Comparison of ENCODE assay signal across 19 cellular contexts in genomic region chr11:68650801-68651200, GRCh38. TPM values are rescaled to one million over a fixed set of nuclear protein-coding genes. Genes with fewer than 3 reads are reported as not detected.
A peak's percentile ranks its signal among the peaks of the same experiment; 100 is the strongest.
DNase-seq lines count a peak whose midpoint lies in the region; FAIRE-seq and TF ChIP-seq lines count a peak whose summit lies in the region.
"Had no signal": no experiment of that assay in that cellular context is flagged by ENCODE, and none has a peak within 500 bp of the region (broad histone marks: within the 10 kb centered on the region; RNA-seq: fewer than 3 reads in every experiment).

No MANE protein-coding gene starts in this region.

- H2BK120ac ChIP-seq in H1 (replicated peaks; ENCODE audit: low read depth, low read length) (no peak overlapping the region), neuronal stem cell (ENCODE audit: low read depth, low read length) (no peak overlapping the region)

- CTCF ChIA-PET in mammary epithelial cell (lab: Charles Lee; ENCODE audit: low non-redundant PET) (no interaction called here), H1 (lab: Charles Lee; ENCODE audit: partially characterized antibody) (interaction anchor here (0.6 to 1.6 kb wide), 5 partner anchors 14 to 218 kb away, joined by 3 to 4 read pairs (median 3); no protein-coding TSS in a partner anchor)

- H3K79me2 ChIP-seq in mammary epithelial cell (ENCODE audit: insufficient read depth, low read length) (no peaks in the 10 kb centered on the region), H1 (ENCODE audit: control insufficient read depth in 1 of 2, insufficient read depth in 2 of 2, low read length in 2 of 2) (no peaks in the 10 kb centered on the region)

- H3K27me3 ChIP-seq in breast epithelium (peaks cover 0 to 4% of the 10 kb centered on the region in 2 donors), mammary epithelial cell (ENCODE audit: insufficient read depth, low read length) (peaks cover 3% of the 10 kb centered on the region), H1 (replicated peaks in 1 of 4; ENCODE audit: control insufficient read depth in 3 of 4, extremely low read depth in 1 of 4, insufficient read depth in 3 of 4, low read length in 3 of 4) (no peaks in the 10 kb centered on the region), neuronal stem cell (ENCODE audit: control insufficient read depth in 3 of 3, insufficient read depth in 3 of 3, low read depth in 1 of 3, low read length in 3 of 3) (peaks cover 0 to 6% (median 0%) of the 10 kb centered on the region in 3 experiments)

- H3K79me1 ChIP-seq in H1 (ENCODE audit: low read depth, low read length): no peaks in the 10 kb centered on the region
- H3K79me1 ChIP-seq in neuronal stem cell (ENCODE audit: low read depth, low read length): no peaks in the 10 kb centered on the region

- no TSS peak for BruUV-seq in mammary epithelial cell (replicated peaks; lab: Mats Ljungman, UMichigan)

- no peak overlapping the region for H2BK12ac ChIP-seq in H1 (ENCODE audit: low read depth, low read length)
- H2BK12ac ChIP-seq in neuronal stem cell (ENCODE audit: low read length): no peak overlapping the region

- H3K27ac ChIP-seq in breast epithelium (peak overlapping the region; percentile 84 to 90), mammary epithelial cell (ENCODE audit: insufficient read depth, low read depth, low read length) (no peak overlapping the region), H1 (ENCODE audit: low read depth, low read length) (no peak overlapping the region), neuronal stem cell (replicated peaks; ENCODE audit: low read length) (no peak overlapping the region)
- H3K27ac ChIP-seq: BLaER1 treated with 17β-estradiol and CSF1 and Interleukin-3, amounts not matched to agents 10 nM and 100 nM had no signal

- H3K23me2 ChIP-seq in H1 (ENCODE audit: low read depth, low read length): no peaks in the 10 kb centered on the region

- dilution Hi-C loops in mammary epithelial cell (cut with HindIII; ENCODE audit: low sequenced_read_pairs): no loop called here

- H2BK20ac ChIP-seq in H1 (ENCODE audit: low read length): no peak overlapping the region

- 99% methylated on average over 10 of the region's 14 CpGs for WGBS in mammary epithelial cell (ENCODE audit: low coverage, missing lambda C conversion rate)
- WGBS in H1 (ENCODE audit: extremely low coverage in 1 of 2, insufficient coverage in 1 of 2, insufficient read length in 1 of 2, insufficient replicate concordance in 2 of 2, low coverage in 1 of 2, low lambda C conversion rate in 2 of 2, missing lambda C conversion rate in 1 of 2), 2 experiments: 97% methylated on average over 12 of the region's 14 CpGs; no CpG with 5 or more reads in 1 of the 2 experiments
- no CpG with 5 or more reads among the region's 14 CpGs for WGBS in neuronal stem cell (ENCODE audit: extremely low coverage in 2 of 2, insufficient read length in 2 of 2, insufficient replicate concordance in 1 of 2), 2 donors

- H3K18ac ChIP-seq in H1 (ENCODE audit: extremely low read depth, low read length) (no peak overlapping the region), neuronal stem cell (ENCODE audit: low read length) (peak overlapping the region; percentile 72)

- no peak overlapping the region for H3K14ac ChIP-seq in H1 (ENCODE audit: insufficient read length)
- H3K14ac ChIP-seq in neuronal stem cell (ENCODE audit: low read length): no peak overlapping the region

- no peak for TF ChIP-seq CTCF in breast epithelium (IDR thresholded peaks at IDR 0.05)
- TF ChIP-seq CTCF in mammary epithelial cell (conservative IDR thresholded peaks at IDR 0.05 in 1 of 2, IDR thresholded peaks at IDR 0.05 in 1 of 2; ENCODE audit: extremely low read depth in 1 of 2, insufficient read depth in 1 of 2, low read depth in 1 of 2, low read length in 2 of 2): no peak
- TF ChIP-seq CTCF in H1 (IDR thresholded peaks at IDR 0.05; ENCODE audit: control extremely low read depth in 1 of 3, insufficient read depth in 1 of 3, low read depth in 1 of 3, low read length in 3 of 3): no peak

- H3K9me3 ChIP-seq in breast epithelium (peaks cover 19 to 21% of the 10 kb centered on the region in 2 donors), mammary epithelial cell (replicated peaks; ENCODE audit: insufficient read depth, low read length) (no peaks in the 10 kb centered on the region), H1 (ENCODE audit: insufficient read depth in 2 of 2, low read depth in 1 of 2, low read length in 1 of 2) (peaks cover 0 to 11% of the 10 kb centered on the region in 2 experiments; a peak in 3 of 4 replicates), neuronal stem cell (replicated peaks in 1 of 2; ENCODE audit: control insufficient read depth in 2 of 2, insufficient read depth in 1 of 2, low read depth in 1 of 2, low read length in 2 of 2) (peaks cover 7 to 12% of the 10 kb centered on the region in 2 donors)

- intact Hi-C loops in breast epithelium (cut with DNase I; ENCODE audit: low total_unique reads): no loop called here
- intact Hi-C loops in mammary epithelial cell (cut with micrococcal nuclease): no loop called here

- DNase-seq in breast epithelium (ENCODE audit: low spot score in 2 of 2): no peak
- DNase-seq in mammary epithelial cell: no peak
- DNase-seq in H1 (ENCODE audit: low read depth in 1 of 2, low spot score in 2 of 2): no peak
- no peak for DNase-seq in neuronal stem cell (ENCODE audit: low spot score)
- no peak for DNase-seq in DMS153 (lab: John Stamatoyannopoulos, UW)
- DNase-seq in NCI-H1105 (lab: John Stamatoyannopoulos, UW): no peak
- no peak for DNase-seq in C1 segment of cervical spinal cord (lab: John Stamatoyannopoulos, UW)
- DNase-seq: 8988T; CD4-positive, CD25-positive, alpha-beta regulatory T cell; CD8-positive, alpha-beta memory T cell; COR-L47; DMS 273 treated with DMSO at 0.1 percent for 48 hours; GDM1; GOT3; H9 had no signal

- TF ChIP-seq RAD21 in H1 (IDR thresholded peaks at IDR 0.05 in 1 of 2, conservative IDR thresholded peaks at IDR 0.05 in 1 of 2; ENCODE audit: low read depth in 2 of 2, low read length in 2 of 2): no peak

- H3K23ac ChIP-seq in H1 (ENCODE audit: insufficient read length) (no peak overlapping the region), neuronal stem cell (ENCODE audit: low read depth, low read length, poor library complexity) (peak overlapping the region; percentile 2)

- POLR2A ChIA-PET in H1 (lab: Charles Lee; ENCODE audit: partially characterized antibody): no interaction called here

- no peak overlapping the region for H4K5ac ChIP-seq in H1 (ENCODE audit: insufficient read length, low read depth, low read length)

- H2AFZ ChIP-seq in mammary epithelial cell (ENCODE audit: low read depth, low read length): no peak overlapping the region
- no peak overlapping the region for H2AFZ ChIP-seq in H1 (ENCODE audit: low read length)
- no peak overlapping the region for H2AFZ ChIP-seq in neuronal stem cell (ENCODE audit: low read length)

- in situ Hi-C loops in mammary epithelial cell (cut with MboI; ENCODE audit: low sequenced_read_pairs in 2 of 2): no loop called here

- no peak for FAIRE-seq in H1 (lab: Jason Lieb, UNC)
- FAIRE-seq: GM12892, HepG2 had no signal

- H4K20me1 ChIP-seq in mammary epithelial cell (ENCODE audit: insufficient read depth, low read length) (no peaks in the 10 kb centered on the region), H1 (replicated peaks in 1 of 2; ENCODE audit: control insufficient read depth in 1 of 2, insufficient read depth in 2 of 2, low read length in 2 of 2) (no peaks in the 10 kb centered on the region)

- H3K4me1 ChIP-seq in breast epithelium: no peaks in the 10 kb centered on the region
- H3K4me1 ChIP-seq in mammary epithelial cell (ENCODE audit: insufficient read depth, low read length): peaks cover 14% of the 10 kb centered on the region
- H3K4me1 ChIP-seq in H1 (replicated peaks in 1 of 4; ENCODE audit: control insufficient read depth in 3 of 4, insufficient read depth in 4 of 4, low read length in 3 of 4): peaks cover 0 to 12% (median 1%) of the 10 kb centered on the region in 4 experiments; a peak in 1 of 7 replicates
- peaks cover 0 to 3% of the 10 kb centered on the region in 2 donors for H3K4me1 ChIP-seq in neuronal stem cell (ENCODE audit: control insufficient read depth in 2 of 2, insufficient read depth in 1 of 2, low read depth in 1 of 2, low read length in 2 of 2)

- H3K4me2 ChIP-seq in mammary epithelial cell (ENCODE audit: insufficient read depth, low read depth, low read length) (no peak overlapping the region), H1 (ENCODE audit: insufficient read depth in 1 of 2, low read depth in 2 of 2, low read length in 2 of 2) (no peak overlapping the region), neuronal stem cell (ENCODE audit: insufficient read depth, low read length, poor library complexity, severe bottlenecking) (no peak overlapping the region)
- H3K4me2 ChIP-seq: BLaER1 treated with 17β-estradiol and CSF1 and Interleukin-3, amounts not matched to agents 10 nM and 100 nM had no signal

- H4K8ac ChIP-seq in H1 (ENCODE audit: extremely low read depth, insufficient read depth, low read length) (no peak overlapping the region), neuronal stem cell (ENCODE audit: low read depth, low read length) (no peak overlapping the region)

- no peaks in the 10 kb centered on the region for H3K36me3 ChIP-seq in breast epithelium
- no peaks in the 10 kb centered on the region for H3K36me3 ChIP-seq in mammary epithelial cell (ENCODE audit: insufficient read depth, low read length)
- no peaks in the 10 kb centered on the region for H3K36me3 ChIP-seq in H1 (ENCODE audit: control insufficient read depth in 2 of 4, insufficient read depth in 4 of 4, low read length in 3 of 4)
- no peaks in the 10 kb centered on the region for H3K36me3 ChIP-seq in neuronal stem cell (replicated peaks in 1 of 2; ENCODE audit: control insufficient read depth in 2 of 2, insufficient read depth in 2 of 2, low read length in 2 of 2)
- H3K36me3 ChIP-seq: BLaER1 treated with 17β-estradiol and CSF1 and Interleukin-3, amounts not matched to agents 10 nM and 100 nM had no signal

- no peak overlapping the region for H3K4me3 ChIP-seq in breast epithelium
- H3K4me3 ChIP-seq in mammary epithelial cell (replicated peaks in 1 of 3; ENCODE audit: insufficient read depth in 1 of 3, low read depth in 2 of 3, low read length in 3 of 3): no peak overlapping the region
- H3K4me3 ChIP-seq in H1 (ENCODE audit: extremely low read depth in 1 of 4, insufficient read depth in 2 of 4, low read depth in 3 of 4, low read length in 4 of 4): no peak overlapping the region
- no peak overlapping the region for H3K4me3 ChIP-seq in neuronal stem cell (ENCODE audit: low read length in 2 of 2)
- H3K4me3 ChIP-seq: BLaER1 treated with 17β-estradiol and CSF1 and Interleukin-3, amounts not matched to agents 10 nM and 100 nM had no signal

- H2BK5ac ChIP-seq in H1 (ENCODE audit: low read depth, low read length): peak overlapping the region; percentile 44; the same call in 1 of the 2 replicates
- H2BK5ac ChIP-seq in neuronal stem cell (ENCODE audit: low read length): no peak overlapping the region

- H4K91ac ChIP-seq in H1 (replicated peaks; ENCODE audit: insufficient read length, low read length) (no peak overlapping the region), neuronal stem cell (ENCODE audit: low read depth, low read length, poor library complexity) (no peak overlapping the region)

- no peak overlapping the region for H2BK15ac ChIP-seq in H1 (ENCODE audit: low read length)
- H2BK15ac ChIP-seq in neuronal stem cell (ENCODE audit: low read length): no peak overlapping the region

- no peak for TF ChIP-seq EP300 in H1 (IDR thresholded peaks at IDR 0.05; ENCODE audit: borderline replicate concordance in 1 of 2, low read depth in 2 of 2, low read length in 2 of 2)

- no peak overlapping the region for H2AK5ac ChIP-seq in H1 (ENCODE audit: low read depth, low read length)
- peak overlapping the region; percentile 90 for H2AK5ac ChIP-seq in neuronal stem cell (ENCODE audit: low read depth, low read length)

- H3K9ac ChIP-seq in mammary epithelial cell (ENCODE audit: insufficient read depth, low read length) (no peak overlapping the region), H1 (replicated peaks in 1 of 4; ENCODE audit: extremely low read depth in 1 of 4, low read depth in 3 of 4, low read length in 3 of 4) (no peak overlapping the region), neuronal stem cell (ENCODE audit: low read depth, low read length, poor library complexity) (no peak overlapping the region)
- H3K9ac ChIP-seq: BLaER1 treated with 17β-estradiol and CSF1 and Interleukin-3, amounts not matched to agents 10 nM and 100 nM had no signal

- no peak for TF ChIP-seq POLR2A in breast epithelium (IDR thresholded peaks at IDR 0.05)
- TF ChIP-seq POLR2A in H1 (IDR thresholded peaks at IDR 0.05; ENCODE audit: control extremely low read depth in 1 of 2, low read depth in 2 of 2, low read length in 2 of 2): no peak

- H3K4ac ChIP-seq in H1 (replicated peaks; ENCODE audit: insufficient read length, low read depth, low read length) (no peak overlapping the region), neuronal stem cell (ENCODE audit: low read length) (no peak overlapping the region)

- H3K56ac ChIP-seq in H1 (replicated peaks; ENCODE audit: insufficient read length, low read depth, low read length): no peak overlapping the region

RNA-seq across cellular contexts. Expression of gene GAL, which starts 33.5 kb away (rescaled TPM):
- total RNA-seq in breast epithelium: 1 to 10 TPM in 2 of 3 donors, under 1 TPM in 1; 0.64 to 5.7 (median 1.3) TPM
- total RNA-seq in mammary epithelial cell: 1 to 10 TPM; 1.8 to 2.2 TPM
- polyA plus RNA-seq in mammary epithelial cell: 0.75 TPM
- polyA minus RNA-seq in mammary epithelial cell: not detected
- total RNA-seq in H1 (2021; fragmentation: NEBNext Ultra II Directional; extraction: Animal tissue kit (Norgen Biotek cat#: 25700)): 233 and 234 TPM in 2 replicates
- polyA plus RNA-seq in H1 (2011; rRNA removed): 81.8 and 124 TPM in 2 replicates
- polyA plus RNA-seq in H1 (2011; cell fraction: cytosol; rRNA removed): 93.5 TPM
- 72.9 TPM for polyA plus RNA-seq in H1 (2011; cell fraction: nucleus; rRNA removed)
- polyA plus RNA-seq in H1 (2012, experiment 1 of 2): 113 to 133 TPM (median 127 TPM) in 4 replicates
- 189 TPM for polyA plus RNA-seq in H1 (2012, experiment 2 of 2)
- 495 TPM for polyA plus RNA-seq in H1 (2013, experiment 1 of 2)
- polyA plus RNA-seq in H1 (2013, experiment 2 of 2): 562 TPM
- 19.7 and 28.9 TPM in 2 replicates for polyA minus RNA-seq in H1 (2011; rRNA and poly(A)+ RNA removed)
- polyA minus RNA-seq in H1 (2011; cell fraction: cytosol; rRNA and poly(A)+ RNA removed): 55.9 TPM
- polyA minus RNA-seq in H1 (2011; cell fraction: nucleus; rRNA and poly(A)+ RNA removed): 29.4 TPM
- polyA plus RNA-seq in neuronal stem cell (2013, experiment 1 of 2): 1.5 TPM
- 1.2 TPM for polyA plus RNA-seq in neuronal stem cell (2013, experiment 2 of 2)
- total RNA-seq: CD4-positive, CD25-positive, alpha-beta regulatory T cell; HepG2 had no signal
- polyA plus RNA-seq: CD4-positive, CD25-positive, alpha-beta regulatory T cell; CD8-positive, alpha-beta memory T cell; HepG2; IgD-negative memory B cell had no signal

Comparison
In these comparisons a context has a peak if more than half of its experiments do, and no peak if none do; other contexts are left out.
1. H3K27ac ChIP-seq: peak in breast epithelium (2 of 2); none in mammary epithelial cell (single experiment), H1 (single experiment) and neuronal stem cell (single experiment).
2. RNA of gene GAL, which starts 33.5 kb away (total RNA-seq): 233 to 234 TPM in H1; 1.8 to 2.2 TPM in mammary epithelial cell and 0.64 to 5.7 TPM in breast epithelium; every median in the first group is over 10 times any median in the second.